Comparison of ENCODE assay signal across 1 cellular context in genomic region chr12:92288533-92288932, GRCh38.
TF ChIP-seq lines count a peak whose summit lies in the region.

No MANE protein-coding gene starts in this region.

TF ChIP-seq in H1, 55 proteins besides CTCF, POLR2A, EP300 and RAD21 (continued from another document):
- TF ChIP-seq CBX8 (IDR thresholded peaks at IDR 0.05; ENCODE audit: borderline replicate concordance, low read depth, low read length) (no peak), GTF2F1 (IDR thresholded peaks at IDR 0.05; ENCODE audit: borderline replicate concordance, low read depth, low read length) (no peak), SIX5 (IDR thresholded peaks at IDR 0.05; ENCODE audit: low read depth, low read length) (no peak), KDM1A (IDR thresholded peaks at IDR 0.05; ENCODE audit: borderline replicate concordance, low read length) (no peak), TCF12 (IDR thresholded peaks at IDR 0.05; ENCODE audit: low read depth, low read length) (no peak)
TF ChIP-seq in H1: peak in this region for 0.
